8 cellular contexts compared by ENCODE assay signal in genomic region chr12:26340649-26341048, GRCh38.
DNase-seq lines count a peak whose midpoint lies in the region; ATAC-seq and TF ChIP-seq lines count a peak whose summit lies in the region.

No MANE protein-coding gene starts in this region.

- no peaks in the 10 kb centered on the region for H3K27me3 ChIP-seq in lung (ENCODE audit: control insufficient read depth, insufficient read depth)
- no peaks in the 10 kb centered on the region for H3K27me3 ChIP-seq in uterus

- ATAC-seq in GM21786 (IDR thresholded peaks at IDR 0.05; ENCODE audit: unreplicated experiment), result peak; percentile 70
- peak; percentile 53 for ATAC-seq in lung (ENCODE audit: insufficient read depth, low FRiP score)
- no peak for ATAC-seq in GM21360 (IDR thresholded peaks at IDR 0.05; ENCODE audit: unreplicated experiment)

- H3K9me3 ChIP-seq in lung (ENCODE audit: control insufficient read depth in 2 of 2, insufficient read depth in 1 of 2, low read length in 1 of 2) (no peaks in the 10 kb centered on the region), uterus (no peaks in the 10 kb centered on the region)

- H3K4me1 ChIP-seq in lung (ENCODE audit: control insufficient read depth in 2 of 2, insufficient read depth in 2 of 2, low read length in 2 of 2), result no peaks in the 10 kb centered on the region
- no peaks in the 10 kb centered on the region for H3K4me1 ChIP-seq in uterus

- TF ChIP-seq POLR2A in uterus (IDR thresholded peaks at IDR 0.05), result no peak

- no peak overlapping the region for H3K27ac ChIP-seq in lung (ENCODE audit: low read depth in 1 of 2, low read length in 1 of 2)
- no peak overlapping the region for H3K27ac ChIP-seq in uterus

- intact Hi-C loops in uterus (cut with DNase I; ENCODE audit: low total_unique reads), result no loop called here

- DNase-seq in GM12864 (ENCODE audit: low read depth), result peak; percentile 35
- peak; percentile 72 for DNase-seq in NOMO-1 treated with dmso at 0.1 percent for 144 hours (lab: John Stamatoyannopoulos, UW; ENCODE audit: unreplicated experiment)
- no peak for DNase-seq in lung (ENCODE audit: low spot score)
- DNase-seq in NCI-H128 (lab: John Stamatoyannopoulos, UW; ENCODE audit: unreplicated experiment), result no peak
- no peak for DNase-seq in uterus
- no peak for DNase-seq in effector CD4-positive, alpha-beta T cell

- peaks cover 2 to 6% of the 10 kb centered on the region in 2 donors for H3K36me3 ChIP-seq in lung (ENCODE audit: control insufficient read depth in 2 of 2, insufficient read depth in 2 of 2, low read length in 2 of 2)
- H3K36me3 ChIP-seq in uterus, result no peaks in the 10 kb centered on the region

- TF ChIP-seq CTCF in GM12864 (IDR thresholded peaks at IDR 0.05; ENCODE audit: low read depth, low read length, missing control alignments) (no peak), lung (IDR thresholded peaks at IDR 0.05; ENCODE audit: control extremely low read depth, extremely low read depth) (no peak), uterus (IDR thresholded peaks at IDR 0.05) (no peak)

- 25 to 48% methylated on average over 1 of the region's 1 CpG for WGBS in lung, 2 donors

- no peak overlapping the region for H3K4me3 ChIP-seq in GM12864 (ENCODE audit: low read depth, low read length)
- no peak overlapping the region for H3K4me3 ChIP-seq in lung
- no peak overlapping the region for H3K4me3 ChIP-seq in uterus

Comparison
In these comparisons a context has a peak if more than half of its experiments do, and no peak if none do; other contexts are left out.
1. DNase-seq: peak in GM12864 (single experiment) and NOMO-1 treated with dmso at 0.1 percent for 144 hours (single experiment); none in lung (single experiment), NCI-H128 (single experiment), uterus (0 of 2) and effector CD4-positive, alpha-beta T cell (single experiment).